Comparison of ENCODE assay signal across 1 cellular context in genomic region chr7:36512607-36513006, GRCh38.
TF ChIP-seq lines count a peak whose summit lies in the region.

No MANE protein-coding gene starts in this region.

TF ChIP-seq in GM23338, 12 proteins besides CTCF, POLR2A, EP300 and RAD21 (continued from another document):
- TF ChIP-seq, protein P1, sequence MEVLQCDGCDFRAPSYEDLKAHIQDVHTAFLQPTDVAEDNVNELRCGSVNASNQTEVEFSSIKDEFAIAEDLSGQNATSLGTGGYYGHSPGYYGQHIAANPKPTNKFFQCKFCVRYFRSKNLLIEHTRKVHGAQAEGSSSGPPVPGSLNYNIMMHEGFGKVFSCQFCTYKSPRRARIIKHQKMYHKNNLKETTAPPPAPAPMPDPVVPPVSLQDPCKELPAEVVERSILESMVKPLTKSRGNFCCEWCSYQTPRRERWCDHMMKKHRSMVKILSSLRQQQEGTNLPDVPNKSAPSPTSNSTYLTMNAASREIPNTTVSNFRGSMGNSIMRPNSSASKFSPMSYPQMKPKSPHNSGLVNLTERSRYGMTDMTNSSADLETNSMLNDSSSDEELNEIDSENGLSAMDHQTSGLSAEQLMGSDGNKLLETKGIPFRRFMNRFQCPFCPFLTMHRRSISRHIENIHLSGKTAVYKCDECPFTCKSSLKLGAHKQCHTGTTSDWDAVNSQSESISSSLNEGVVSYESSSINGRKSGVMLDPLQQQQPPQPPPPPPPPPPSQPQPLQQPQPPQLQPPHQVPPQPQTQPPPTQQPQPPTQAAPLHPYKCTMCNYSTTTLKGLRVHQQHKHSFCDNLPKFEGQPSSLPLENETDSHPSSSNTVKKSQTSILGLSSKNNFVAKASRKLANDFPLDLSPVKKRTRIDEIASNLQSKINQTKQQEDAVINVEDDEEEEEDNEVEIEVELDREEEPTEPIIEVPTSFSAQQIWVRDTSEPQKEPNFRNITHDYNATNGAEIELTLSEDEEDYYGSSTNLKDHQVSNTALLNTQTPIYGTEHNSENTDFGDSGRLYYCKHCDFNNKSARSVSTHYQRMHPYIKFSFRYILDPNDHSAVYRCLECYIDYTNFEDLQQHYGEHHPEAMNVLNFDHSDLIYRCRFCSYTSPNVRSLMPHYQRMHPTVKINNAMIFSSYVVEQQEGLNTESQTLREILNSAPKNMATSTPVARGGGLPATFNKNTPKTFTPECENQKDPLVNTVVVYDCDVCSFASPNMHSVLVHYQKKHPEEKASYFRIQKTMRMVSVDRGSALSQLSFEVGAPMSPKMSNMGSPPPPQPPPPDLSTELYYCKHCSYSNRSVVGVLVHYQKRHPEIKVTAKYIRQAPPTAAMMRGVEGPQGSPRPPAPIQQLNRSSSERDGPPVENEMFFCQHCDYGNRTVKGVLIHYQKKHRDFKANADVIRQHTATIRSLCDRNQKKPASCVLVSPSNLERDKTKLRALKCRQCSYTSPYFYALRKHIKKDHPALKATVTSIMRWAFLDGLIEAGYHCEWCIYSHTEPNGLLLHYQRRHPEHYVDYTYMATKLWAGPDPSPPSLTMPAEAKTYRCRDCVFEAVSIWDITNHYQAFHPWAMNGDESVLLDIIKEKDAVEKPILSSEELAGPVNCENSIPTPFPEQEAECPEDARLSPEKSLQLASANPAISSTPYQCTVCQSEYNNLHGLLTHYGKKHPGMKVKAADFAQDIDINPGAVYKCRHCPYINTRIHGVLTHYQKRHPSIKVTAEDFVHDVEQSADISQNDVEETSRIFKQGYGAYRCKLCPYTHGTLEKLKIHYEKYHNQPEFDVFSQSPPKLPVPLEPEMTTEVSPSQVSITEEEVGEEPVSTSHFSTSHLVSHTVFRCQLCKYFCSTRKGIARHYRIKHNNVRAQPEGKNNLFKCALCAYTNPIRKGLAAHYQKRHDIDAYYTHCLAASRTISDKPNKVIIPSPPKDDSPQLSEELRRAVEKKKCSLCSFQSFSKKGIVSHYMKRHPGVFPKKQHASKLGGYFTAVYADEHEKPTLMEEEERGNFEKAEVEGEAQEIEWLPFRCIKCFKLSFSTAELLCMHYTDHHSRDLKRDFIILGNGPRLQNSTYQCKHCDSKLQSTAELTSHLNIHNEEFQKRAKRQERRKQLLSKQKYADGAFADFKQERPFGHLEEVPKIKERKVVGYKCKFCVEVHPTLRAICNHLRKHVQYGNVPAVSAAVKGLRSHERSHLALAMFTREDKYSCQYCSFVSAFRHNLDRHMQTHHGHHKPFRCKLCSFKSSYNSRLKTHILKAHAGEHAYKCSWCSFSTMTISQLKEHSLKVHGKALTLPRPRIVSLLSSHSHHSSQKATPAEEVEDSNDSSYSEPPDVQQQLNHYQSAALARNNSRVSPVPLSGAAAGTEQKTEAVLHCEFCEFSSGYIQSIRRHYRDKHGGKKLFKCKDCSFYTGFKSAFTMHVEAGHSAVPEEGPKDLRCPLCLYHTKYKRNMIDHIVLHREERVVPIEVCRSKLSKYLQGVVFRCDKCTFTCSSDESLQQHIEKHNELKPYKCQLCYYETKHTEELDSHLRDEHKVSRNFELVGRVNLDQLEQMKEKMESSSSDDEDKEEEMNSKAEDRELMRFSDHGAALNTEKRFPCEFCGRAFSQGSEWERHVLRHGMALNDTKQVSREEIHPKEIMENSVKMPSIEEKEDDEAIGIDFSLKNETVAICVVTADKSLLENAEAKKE (CRISPR knock-in tag; IDR thresholded peaks at IDR 0.05), result no peak
- no peak for TF ChIP-seq JUNB (IDR thresholded peaks at IDR 0.05; ENCODE audit: unreplicated experiment)
